Comparison of ENCODE assay signal across 36 cellular contexts in the genomic region with DNA sequence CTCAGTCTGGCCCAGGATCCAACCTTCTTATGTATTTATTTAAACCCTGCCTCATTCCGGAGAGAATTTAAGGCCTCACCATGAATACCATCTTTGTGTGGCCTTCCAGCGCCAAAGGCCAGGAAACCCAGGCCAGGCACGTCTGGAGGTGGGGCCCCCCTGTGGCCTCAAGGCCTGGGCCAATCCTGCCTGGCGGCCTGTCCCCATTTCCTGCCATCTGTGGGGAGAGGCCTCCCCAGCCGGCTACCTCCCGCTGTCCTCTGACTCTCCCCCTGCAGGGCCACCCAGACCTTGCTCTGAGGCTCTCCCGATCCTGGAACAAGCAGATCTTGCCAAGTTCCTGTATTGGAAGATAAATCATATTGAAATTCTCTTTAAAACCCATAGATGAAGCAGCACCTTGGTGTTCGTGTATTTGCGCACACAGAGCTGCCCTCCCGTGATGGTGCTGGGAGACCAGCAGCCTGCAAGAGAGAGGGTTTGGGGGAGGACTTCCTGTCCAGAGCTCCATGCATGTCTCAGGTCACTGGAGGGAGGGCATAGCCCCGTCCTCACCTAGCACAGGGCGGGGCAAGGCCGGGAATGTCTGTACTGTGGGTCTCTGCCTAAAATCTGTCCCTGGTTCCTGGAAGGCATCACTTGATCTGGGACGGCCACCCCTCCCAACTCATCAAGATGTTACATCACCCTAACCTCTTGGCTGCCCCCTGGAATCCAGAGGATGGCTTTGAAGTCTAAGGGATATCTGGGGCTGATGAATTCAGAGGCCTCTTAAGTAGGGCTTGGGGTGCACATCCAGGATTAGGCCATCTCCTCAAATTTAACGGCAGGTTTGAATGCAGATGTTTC. TPM values are rescaled to one million over a fixed set of nuclear protein-coding genes. Genes with fewer than 3 reads are reported as not detected.
DNase-seq lines count a peak whose midpoint lies in the region; ATAC-seq, FAIRE-seq and TF ChIP-seq lines count a peak whose summit lies in the region.
"Had no signal": no experiment of that assay in that cellular context is flagged by ENCODE, and none has a peak within 500 bp of the region (broad histone marks: within the 10 kb centered on the region; RNA-seq: fewer than 3 reads in every experiment).

No MANE protein-coding gene starts in this region.

- TF ChIP-seq POLR2A in K562 (conservative IDR thresholded peaks at IDR 0.05): no peak

- H3K36me3 Mint-ChIP-seq in mesothelial cell of epicardium: no peaks in the 10 kb centered on the region
- H3K36me3 Mint-ChIP-seq in CD14-positive monocyte: no peaks in the 10 kb centered on the region

- ATAC-seq in Right ventricle myocardium superior (ENCODE audit: poor library complexity) (no peak), heart right ventricle (no peak), K562 (peak; percentile 58), left lung (no peak)
- ATAC-seq: activated CD8-positive, alpha-beta T cell treated with anti-CD3 and anti-CD28 coated beads for 36 hours; foreskin keratinocyte; left cardiac atrium had no signal

- H4K20me1 ChIP-seq in K562 (replicated peaks; ENCODE audit: control insufficient read depth, insufficient read depth, low read length): no peaks in the 10 kb centered on the region
- H4K20me1 ChIP-seq: BLaER1 treated with 17β-estradiol and CSF1 and Interleukin-3, amounts not matched to agents 10 nM and 100 nM had no signal

- POLR2A ChIA-PET in K562 (lab: Yijun Ruan, JAX): interaction anchor here (0.8 kb wide), 1 partner anchor 85 kb away, joined by 4 read pairs; no protein-coding TSS in a partner anchor

- peak overlapping the region; percentile 77 for H2AFZ ChIP-seq in K562 (ENCODE audit: low read depth, low read length)

- H3K27ac Mint-ChIP-seq in mesothelial cell of epicardium (peak overlapping the region; percentile 43), CD14-positive monocyte (no peak overlapping the region)
- H3K27ac Mint-ChIP-seq: activated CD8-positive, alpha-beta T cell treated with anti-CD3 and anti-CD28 coated beads for 36 hours; activated naive CD4-positive, alpha-beta T cell treated with anti-CD3 and anti-CD28 coated beads for 36 hours; activated T-helper 1 cell treated with anti-CD3 and anti-CD28 coated beads, Interleukin-12 subunit alpha, Interleukin-12 subunit beta, Interleukin-2, Interleukin-4 antibody, amounts not matched to agents 30 ng/mL and 10 ng/mL and 1 ng/mL, durations not matched to agents 14 hours and 24 hours and 36 hours; progenitor cell of endocrine pancreas had no signal

- no peaks in the 10 kb centered on the region for H3K79me2 ChIP-seq in K562 (ENCODE audit: control insufficient read depth, insufficient read depth, low read length)

- no peak for FAIRE-seq in K562 (lab: Jason Lieb, UNC)
- FAIRE-seq: endometrium, GM12891 had no signal

- intact Hi-C loops in Right ventricle myocardium superior (cut with DNase I): no loop called here
- intact Hi-C loops in heart right ventricle (cut with DNase I): no loop called here
- intact Hi-C loops in K562 (cut with micrococcal nuclease): no loop called here
- intact Hi-C loops in CD14-positive monocyte (cut with micrococcal nuclease): no loop called here
- intact Hi-C loops in left lung (cut with DNase I): no loop called here

- H3K27ac ChIP-seq in heart right ventricle (no peak overlapping the region), K562 (ENCODE audit: extremely low read depth, low read depth, low read length) (peak overlapping the region; percentile 48; the same call in 2 of the 3 replicates), left lung (no peak overlapping the region)
- H3K27ac ChIP-seq: 22Rv1; BLaER1 treated with 17β-estradiol and CSF1 and Interleukin-3, amounts not matched to agents 10 nM and 100 nM; brain microvascular endothelial cell; esophagus squamous epithelium; foreskin keratinocyte; neutrophil; sigmoid colon; SK-N-MC had no signal

- H3K9me3 ChIP-seq in heart right ventricle (no peaks in the 10 kb centered on the region), K562 (replicated peaks; ENCODE audit: control insufficient read depth, insufficient read depth, low read depth, low read length) (no peaks in the 10 kb centered on the region), left lung (no peaks in the 10 kb centered on the region)
- H3K9me3 ChIP-seq: BLaER1 treated with 17β-estradiol and CSF1 and Interleukin-3, amounts not matched to agents 10 nM and 100 nM; Caco-2; esophagus squamous epithelium; HAP-1; neutrophil; sigmoid colon had no signal

- no peaks in the 10 kb centered on the region for H3K9me3 Mint-ChIP-seq in mesothelial cell of epicardium
- H3K9me3 Mint-ChIP-seq in CD14-positive monocyte: no peaks in the 10 kb centered on the region
- H3K9me3 Mint-ChIP-seq: activated CD8-positive, alpha-beta T cell treated with anti-CD3 and anti-CD28 coated beads for 36 hours; activated naive CD4-positive, alpha-beta T cell treated with anti-CD3 and anti-CD28 coated beads for 36 hours; activated T-helper 1 cell treated with anti-CD3 and anti-CD28 coated beads, Interleukin-12 subunit alpha, Interleukin-12 subunit beta, Interleukin-2, Interleukin-4 antibody, amounts not matched to agents 30 ng/mL and 10 ng/mL and 1 ng/mL, durations not matched to agents 14 hours and 24 hours and 36 hours had no signal

- H3K4me3 ChIP-seq in heart right ventricle (no peak overlapping the region), K562 (no peak overlapping the region), left lung (no peak overlapping the region)
- H3K4me3 ChIP-seq: BLaER1 treated with 17β-estradiol and CSF1 and Interleukin-3, amounts not matched to agents 10 nM and 100 nM; esophagus squamous epithelium; HAP-1; sigmoid colon; SK-N-MC had no signal

- BruUV-seq in K562 (replicated peaks; lab: Mats Ljungman, UMichigan): no TSS peak

- H3K27me3 Mint-ChIP-seq in mesothelial cell of epicardium (ENCODE audit: low read depth) (no peaks in the 10 kb centered on the region), CD14-positive monocyte (ENCODE audit: low read depth in 3 of 3) (peaks cover 0 to 3% (median 1%) of the 10 kb centered on the region in 3 donors)

- peak in 1 of 2 experiments; percentile 17; a peak in 2 of 4 replicates for TF ChIP-seq RAD21 in K562 (CRISPR knock-in tag; conservative IDR thresholded peaks at IDR 0.05 in 1 of 2, IDR thresholded peaks at IDR 0.05 in 1 of 2)

- H3K36me3 ChIP-seq in heart right ventricle (no peaks in the 10 kb centered on the region), K562 (ENCODE audit: control insufficient read depth, insufficient read depth, low read length) (no peaks in the 10 kb centered on the region), left lung (no peaks in the 10 kb centered on the region)
- H3K36me3 ChIP-seq: BLaER1 treated with 17β-estradiol and CSF1 and Interleukin-3, amounts not matched to agents 10 nM and 100 nM; brain microvascular endothelial cell; esophagus squamous epithelium; HAP-1; neutrophil; sigmoid colon had no signal

- no peak for TF ChIP-seq CTCF in heart right ventricle (IDR thresholded peaks at IDR 0.05)
- 0 out of 6 replicates have a peak, but pooled peaks of 1 of the 3 experiments have one; percentile 12 for TF ChIP-seq CTCF in K562 (IDR thresholded peaks at IDR 0.05 in 2 of 3, conservative IDR thresholded peaks at IDR 0.05 in 1 of 3; ENCODE audit: insufficient read depth in 2 of 3, low read depth in 1 of 3, low read length in 3 of 3)
- TF ChIP-seq CTCF in mesothelial cell of epicardium (IDR thresholded peaks at IDR 0.05; ENCODE audit: unreplicated experiment): no peak
- no peak for TF ChIP-seq CTCF in CD14-positive monocyte (IDR thresholded peaks at IDR 0.05)
- TF ChIP-seq CTCF in left lung (IDR thresholded peaks at IDR 0.05): no peak

- peak overlapping the region in 1 of 2 experiments; percentile 86; a peak in 1 of 4 replicates for H3K9ac ChIP-seq in K562 (ENCODE audit: insufficient read depth in 1 of 2, low read depth in 2 of 2, low read length in 2 of 2)
- H3K9ac ChIP-seq: BLaER1 treated with 17β-estradiol and CSF1 and Interleukin-3, amounts not matched to agents 10 nM and 100 nM had no signal

- H3K4me2 ChIP-seq in K562 (ENCODE audit: insufficient read depth, low read length): peak overlapping the region; percentile 6; the same call in 1 of the 2 replicates
- H3K4me2 ChIP-seq: BLaER1 treated with 17β-estradiol and CSF1 and Interleukin-3, amounts not matched to agents 10 nM and 100 nM had no signal

- H3K4me1 Mint-ChIP-seq in mesothelial cell of epicardium: peaks cover 48% of the 10 kb centered on the region
- no peaks in the 10 kb centered on the region for H3K4me1 Mint-ChIP-seq in CD14-positive monocyte

- TF ChIP-seq EP300 in K562 (IDR thresholded peaks at IDR 0.05; ENCODE audit: low read length): no peak

- peaks cover 0 to 60% (median 34%) of the 10 kb centered on the region in 7 donors for H3K27me3 ChIP-seq in heart right ventricle
- H3K27me3 ChIP-seq in K562 (ENCODE audit: control insufficient read depth in 2 of 2, insufficient read depth in 2 of 2, low read length in 2 of 2): no peaks in the 10 kb centered on the region
- peaks cover 0 to 18% of the 10 kb centered on the region in 2 donors for H3K27me3 ChIP-seq in left lung
- H3K27me3 ChIP-seq: BLaER1 treated with 17β-estradiol and CSF1 and Interleukin-3, amounts not matched to agents 10 nM and 100 nM; neutrophil had no signal

- WGBS in heart right ventricle, 2 donors: 72 to 74% methylated on average over 15 of the region's 15 CpGs
- 34% methylated on average over 8 of the region's 15 CpGs for WGBS in K562 (ENCODE audit: insufficient coverage, low coverage, missing lambda C conversion rate)

- H3K9me1 ChIP-seq in K562 (ENCODE audit: control insufficient read depth, insufficient read depth, low read length): no peaks in the 10 kb centered on the region

- CTCF ChIA-PET in K562 (lab: Yijun Ruan, JAX; ENCODE audit: low intra/inter-chr PET ratio): no interaction called here

- H3K4me3 Mint-ChIP-seq in mesothelial cell of epicardium (no peak overlapping the region), CD14-positive monocyte (no peak overlapping the region)
- H3K4me3 Mint-ChIP-seq: activated CD8-positive, alpha-beta T cell treated with anti-CD3 and anti-CD28 coated beads for 36 hours; activated naive CD4-positive, alpha-beta T cell treated with anti-CD3 and anti-CD28 coated beads for 36 hours; activated T-helper 1 cell treated with anti-CD3 and anti-CD28 coated beads, Interleukin-12 subunit alpha, Interleukin-12 subunit beta, Interleukin-2, Interleukin-4 antibody, amounts not matched to agents 30 ng/mL and 10 ng/mL and 1 ng/mL, durations not matched to agents 14 hours and 24 hours and 36 hours had no signal

- in situ Hi-C loops in K562 (cut with MboI): no loop called here

- no peaks in the 10 kb centered on the region for H3K4me1 ChIP-seq in heart right ventricle
- peaks cover 39 to 42% of the 10 kb centered on the region in 2 experiments for H3K4me1 ChIP-seq in K562 (replicated peaks in 1 of 2; ENCODE audit: control insufficient read depth in 2 of 2, insufficient read depth in 2 of 2, low read length in 2 of 2)
- no peaks in the 10 kb centered on the region for H3K4me1 ChIP-seq in left lung
- H3K4me1 ChIP-seq: BLaER1 treated with 17β-estradiol and CSF1 and Interleukin-3, amounts not matched to agents 10 nM and 100 nM; Caco-2; foreskin keratinocyte; HAP-1; sigmoid colon had no signal

- DNase-seq in Right ventricle myocardium superior (peak; percentile 23), heart right ventricle (no peak), K562 (ENCODE audit: extremely low read depth in 1 of 4, low spot score in 3 of 4) (peak; percentile 39 to 48 (median 42)), mesothelial cell of epicardium (ENCODE audit: low spot score in 2 of 2, unreplicated experiment in 2 of 2) (no peak), NCI-H345 (lab: John Stamatoyannopoulos, UW) (no peak), CD14-positive monocyte (ENCODE audit: low spot score) (no peak), left lung (no peak), germinal center (ENCODE audit: low spot score) (no peak)
- DNase-seq: activated CD4-positive, alpha-beta T cell treated with anti-CD3 and anti-CD28 coated beads for 1 hour; activated CD8-positive, alpha-beta memory T cell treated with anti-CD3 and anti-CD28 coated beads, Interleukin-2, amount 50 U/mL, for 48 hours; activated CD8-positive, alpha-beta T cell treated with anti-CD3 and anti-CD28 coated beads for 36 hours; activated naive CD4-positive, alpha-beta T cell treated with anti-CD3 and anti-CD28 coated beads for 36 hours; brain microvascular endothelial cell; Caco-2; cerebellar nuclear complex; DMS53; esophagus squamous epithelium; foreskin keratinocyte; hippocampal formation; left cardiac atrium; NCI-H1694; NCI-H510A; RPMI8226; sigmoid colon; stimulated activated CD4-positive, alpha-beta T cell treated with anti-CD3 and anti-CD28 coated beads, Interleukin-4, amount 100 ng/mL, for 24 hours; trophoblast cell had no signal

RNA-seq across cellular contexts. Expression of a gene that starts 37.2 kb away (rescaled TPM):
- 24.7 TPM for total RNA-seq in Right ventricle myocardium superior
- total RNA-seq in heart right ventricle: 10 to 100 TPM in 7 of 10 donors, 1 to 10 TPM in 3; 8.4 to 27.8 (median 12.4) TPM
- polyA plus RNA-seq in heart right ventricle: 100 to 1,000 TPM in 1 of 2 donors, 1 to 10 TPM in 1; 7.7 to 122 TPM
- 6.3 and 7.3 TPM in 2 replicates for total RNA-seq in K562 (2011; cell fraction: chromatin; rRNA removed; ENCODE audit: low replicate concordance)
- 3.7 TPM in 2 replicates for total RNA-seq in K562 (2011; cell fraction: nucleolus; rRNA removed)
- 5.4 and 7.5 TPM in 2 replicates for total RNA-seq in K562 (2011; cell fraction: nucleoplasm; rRNA removed)
- total RNA-seq in K562 (2014; rRNA removed): 0.37 and 0.77 TPM in 2 replicates
- 0.69 and 1.1 TPM in 2 replicates for total RNA-seq in K562 (2014; rRNA removed; fragmentation: Illumina TruSeq; extraction: Trizol)
- 0.83 and 1.3 TPM in 2 replicates for total RNA-seq in K562 (2015; rRNA removed; fragmentation: Illumina TruSeq; extraction: Trizol)
- total RNA-seq in K562 (2021): 2.7 and 3.8 TPM in 2 replicates
- polyA plus RNA-seq in K562 (2011; rRNA removed): 0.05 TPM in 1 of 2 replicates, not detected in the other
- 0.06 and 0.09 TPM in 2 replicates for polyA plus RNA-seq in K562 (2011; cell fraction: cytosol; rRNA removed)
- 0.04 and 0.36 TPM in 2 replicates for polyA plus RNA-seq in K562 (2011; cell fraction: nucleus; rRNA removed)
- 2.7 and 17.3 TPM in 2 replicates for polyA plus RNA-seq in K562 (2012)
- polyA plus RNA-seq in K562 (2014; fragmentation: Illumina TruSeq; extraction: Trizol): 2.4 TPM in 2 replicates
- polyA plus RNA-seq in K562 (2014; fragmentation: Nextera tagmentation; extraction: Ambion mirVana): under 1 TPM; 0.10 to 0.15 TPM
- 3.9 and 5.3 TPM in 2 replicates for polyA plus RNA-seq in K562 (2014; rRNA removed)
- polyA minus RNA-seq in K562 (2011; rRNA and poly(A)+ RNA removed): not detected in 2 replicates
- not detected in 2 replicates for polyA minus RNA-seq in K562 (2011; cell fraction: cytosol; rRNA and poly(A)+ RNA removed)
- not detected in 2 replicates for polyA minus RNA-seq in K562 (2011; cell fraction: nucleus; rRNA and poly(A)+ RNA removed)
- 0.18 TPM in 1 of 3 replicates, not detected in the others for total RNA-seq in mesothelial cell of epicardium
- not detected for polyA plus RNA-seq in CD14-positive monocyte
- total RNA-seq in left lung: 10 to 100 TPM; 15.9 to 47.1 TPM
- total RNA-seq: activated CD8-positive, alpha-beta T cell treated with anti-CD3 and anti-CD28 coated beads for 36 hours; activated naive CD4-positive, alpha-beta T cell treated with anti-CD3 and anti-CD28 coated beads for 36 hours; activated T-helper 1 cell treated with anti-CD3 and anti-CD28 coated beads, Interleukin-12 subunit alpha, Interleukin-12 subunit beta, Interleukin-2, Interleukin-4 antibody, amounts not matched to agents 30 ng/mL and 10 ng/mL and 1 ng/mL, durations not matched to agents 14 hours and 24 hours and 36 hours; Caco-2; T-helper 1 cell treated with Interleukin-12 subunit alpha and Interleukin-12 subunit beta and Interleukin-4 antibody, amounts not matched to agents 30 ng/mL and 1 ng/mL, for 36 hours had no signal

Comparison
In these comparisons a context has a peak if more than half of its experiments do, and no peak if none do; other contexts are left out.
1. DNase-seq: peak in Right ventricle myocardium superior (single experiment) and K562 (4 of 4); none in heart right ventricle (0 of 2), mesothelial cell of epicardium (0 of 2), NCI-H345 (single experiment), CD14-positive monocyte (single experiment), left lung (0 of 2) and germinal center (single experiment).